ENCODE assay signal across 13 cellular contexts in the genomic region with DNA sequence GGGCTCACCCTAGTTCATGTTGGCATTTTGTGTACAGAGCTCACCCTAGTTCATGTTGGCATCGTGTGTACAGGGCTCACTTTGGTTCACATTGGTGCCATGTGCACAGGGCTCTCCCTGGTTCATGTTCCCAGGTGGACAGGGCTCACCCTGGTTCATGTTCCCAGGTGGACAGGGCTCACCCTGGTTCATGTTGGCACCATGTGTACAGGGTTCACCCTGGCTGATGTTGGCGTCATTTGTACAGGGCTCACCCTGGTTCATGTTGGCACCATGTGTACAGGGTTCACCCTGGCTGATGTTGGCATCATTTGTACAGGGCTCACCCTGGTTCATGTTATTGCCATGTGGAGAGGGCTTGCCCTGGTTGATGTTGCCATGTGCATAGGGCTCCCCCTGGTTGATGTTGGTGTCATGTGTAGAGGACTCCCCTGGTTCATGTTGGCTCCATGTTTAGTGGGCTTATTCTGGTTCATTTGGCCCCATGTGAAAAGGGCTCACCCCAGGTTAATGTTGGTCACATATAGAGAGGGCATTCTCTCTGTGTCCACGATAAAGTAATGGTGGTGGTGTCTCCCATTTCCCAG. TPM values are rescaled to one million over a fixed set of nuclear protein-coding genes. Genes with fewer than 3 reads are reported as not detected.
DNase-seq lines count a peak whose midpoint lies in the region; ATAC-seq and TF ChIP-seq lines count a peak whose summit lies in the region.
"Had no signal": no experiment of that assay in that cellular context is flagged by ENCODE, and none has a peak within 500 bp of the region (broad histone marks: within the 10 kb centered on the region; RNA-seq: fewer than 3 reads in every experiment).

No MANE protein-coding gene starts in this region.

- DNase-seq in Calu3 (peak; percentile 21), right lobe of liver (peak in 1 of 3 donors; percentile 42), tibial artery (no peak), GDM1 (lab: John Stamatoyannopoulos, UW) (no peak), NCI-H187 (lab: John Stamatoyannopoulos, UW) (no peak)
- DNase-seq in activated effector memory CD4-positive, alpha-beta T cell treated with anti-CD3 and anti-CD28 coated beads, Interleukin-2, amount 50 U/mL, for 16 hours = peak; percentile 66
- DNase-seq: DMS79 treated with DMSO at 0.1 percent for 48 hours had no signal

- peak; percentile 33 to 56 (median 40) for ATAC-seq in right lobe of liver
- ATAC-seq in GM18498 (IDR thresholded peaks at IDR 0.05; ENCODE audit: unreplicated experiment) = no peak
- ATAC-seq: left lung had no signal

- H3K36me3 ChIP-seq in HEK293 (ENCODE audit: control insufficient read depth in 2 of 2, insufficient read depth in 1 of 2, low read length in 2 of 2) (no peaks in the 10 kb centered on the region), right lobe of liver (no peaks in the 10 kb centered on the region), tibial artery (peaks cover 0 to 6% (median 5%) of the 10 kb centered on the region in 3 donors)

- no peaks in the 10 kb centered on the region for H3K4me1 Mint-ChIP-seq in Calu3 (ENCODE audit: low read depth, unreplicated experiment)

- intact Hi-C loops in Calu3 (cut with micrococcal nuclease; ENCODE audit: unreplicated experiment) (no loop called here), right lobe of liver (cut with DNase I) (loop anchor here (10.0 kb wide), 3 partner anchors 51 to 241 kb away; a partner anchor contains a TSS), tibial artery (cut with DNase I; ENCODE audit: low total_unique reads) (no loop called here)

- no peaks in the 10 kb centered on the region for H3K4me1 ChIP-seq in HEK293 (ENCODE audit: control insufficient read depth, insufficient read depth, low read length)
- H3K4me1 ChIP-seq in right lobe of liver = peaks cover 0 to 13% (median 6%) of the 10 kb centered on the region in 4 donors
- no peaks in the 10 kb centered on the region for H3K4me1 ChIP-seq in tibial artery

- H3K27me3 ChIP-seq in right lobe of liver (no peaks in the 10 kb centered on the region), tibial artery (no peaks in the 10 kb centered on the region)
- H3K27me3 ChIP-seq: left lung had no signal

- no peaks in the 10 kb centered on the region for H3K36me3 Mint-ChIP-seq in Calu3 (ENCODE audit: insufficient read depth, unreplicated experiment)

- H3K9me3 ChIP-seq in HEK293 (ENCODE audit: control insufficient read depth, insufficient read depth, low read depth, low read length) = no peaks in the 10 kb centered on the region
- no peaks in the 10 kb centered on the region for H3K9me3 ChIP-seq in right lobe of liver
- no peaks in the 10 kb centered on the region for H3K9me3 ChIP-seq in tibial artery
- H3K9me3 ChIP-seq: left lung had no signal

- no peak overlapping the region for H3K27ac ChIP-seq in HEK293 (ENCODE audit: extremely low read depth, low read depth, low read length)
- H3K27ac ChIP-seq in right lobe of liver = peak overlapping the region in 1 of 3 donors; percentile 20
- no peak overlapping the region for H3K27ac ChIP-seq in tibial artery
- H3K27ac ChIP-seq: epithelial cell of prostate, left lung had no signal

- TF ChIP-seq CTCF in Calu3 (IDR thresholded peaks at IDR 0.05; ENCODE audit: unreplicated experiment) = no peak
- TF ChIP-seq CTCF in HEK293 (tag by site-specific recombination; IDR thresholded peaks at IDR 0.05) = peak; percentile 29; the same call in 1 of the 2 replicates
- TF ChIP-seq CTCF in right lobe of liver (IDR thresholded peaks at IDR 0.05) = peak in 3 of 4 donors; percentile 26 to 36 (median 29)
- TF ChIP-seq CTCF in tibial artery (IDR thresholded peaks at IDR 0.05) = no peak

- 0% methylated on average over 1 of the region's 3 CpGs for WGBS in right lobe of liver (ENCODE audit: insufficient coverage, low coverage, low lambda C conversion rate, missing lambda C conversion rate)

- H3K9me3 Mint-ChIP-seq in Calu3 (ENCODE audit: low read depth, unreplicated experiment) = no peaks in the 10 kb centered on the region
- H3K9me3 Mint-ChIP-seq: stimulated activated naive CD8-positive, alpha-beta T cell treated with anti-CD3 and anti-CD28 coated beads, Interleukin-15, Interleukin-2, amounts not matched to agents 100 ng/mL and 50 ng/mL, for 24 hours had no signal

- H3K4me3 Mint-ChIP-seq in Calu3 (ENCODE audit: low read depth, unreplicated experiment) = no peak overlapping the region
- H3K4me3 Mint-ChIP-seq: stimulated activated naive CD8-positive, alpha-beta T cell treated with anti-CD3 and anti-CD28 coated beads, Interleukin-15, Interleukin-2, amounts not matched to agents 100 ng/mL and 50 ng/mL, for 24 hours had no signal

- H3K27me3 Mint-ChIP-seq in Calu3 (ENCODE audit: unreplicated experiment) = peaks cover 84% of the 10 kb centered on the region
- H3K27me3 Mint-ChIP-seq: stimulated activated naive CD8-positive, alpha-beta T cell treated with anti-CD3 and anti-CD28 coated beads, Interleukin-15, Interleukin-2, amounts not matched to agents 100 ng/mL and 50 ng/mL, for 24 hours had no signal

- POLR2A ChIA-PET in HEK293 (lab: Yijun Ruan, JAX) = no interaction called here

- CTCF ChIA-PET in Calu3 (lab: Charles Lee) (no interaction called here), HEK293 (lab: Yijun Ruan, JAX) (interaction anchor here (0.5 to 2.1 kb wide), 6 partner anchors 84 to 319 kb away, joined by 3 to 6 read pairs (median 4); a partner anchor contains a TSS)

- no peak overlapping the region for H3K27ac Mint-ChIP-seq in Calu3 (ENCODE audit: unreplicated experiment)
- H3K27ac Mint-ChIP-seq: stimulated activated naive CD8-positive, alpha-beta T cell treated with anti-CD3 and anti-CD28 coated beads, Interleukin-15, Interleukin-2, amounts not matched to agents 100 ng/mL and 50 ng/mL, for 24 hours had no signal

- TF ChIP-seq POLR2A in right lobe of liver (IDR thresholded peaks at IDR 0.05) = no peak

- no TSS peak for BruUV-seq in Calu3 (replicated peaks; lab: Mats Ljungman, UMichigan)

- H3K4me3 ChIP-seq in HEK293 (ENCODE audit: low read depth, low read length) (no peak overlapping the region), right lobe of liver (no peak overlapping the region), tibial artery (no peak overlapping the region)
- H3K4me3 ChIP-seq: left lung, skin epidermis had no signal

TF ChIP-seq in HEK293, 187 proteins besides CTCF, POLR2A, EP300 and RAD21:
- TF ChIP-seq ZNF654 (tag by site-specific recombination; IDR thresholded peaks at IDR 0.05; ENCODE audit: low read depth) = peak; percentile 18
- no peak for TF ChIP-seq WT1 (tag by site-specific recombination; IDR thresholded peaks at IDR 0.05)
- TF ChIP-seq ZNF211 (tag by site-specific recombination; IDR thresholded peaks at IDR 0.05; ENCODE audit: low read depth) = no peak
- TF ChIP-seq HOXA7 (CRISPR knock-in tag; IDR thresholded peaks at IDR 0.05; ENCODE audit: borderline replicate concordance) = no peak
- TF ChIP-seq, protein P1, sequence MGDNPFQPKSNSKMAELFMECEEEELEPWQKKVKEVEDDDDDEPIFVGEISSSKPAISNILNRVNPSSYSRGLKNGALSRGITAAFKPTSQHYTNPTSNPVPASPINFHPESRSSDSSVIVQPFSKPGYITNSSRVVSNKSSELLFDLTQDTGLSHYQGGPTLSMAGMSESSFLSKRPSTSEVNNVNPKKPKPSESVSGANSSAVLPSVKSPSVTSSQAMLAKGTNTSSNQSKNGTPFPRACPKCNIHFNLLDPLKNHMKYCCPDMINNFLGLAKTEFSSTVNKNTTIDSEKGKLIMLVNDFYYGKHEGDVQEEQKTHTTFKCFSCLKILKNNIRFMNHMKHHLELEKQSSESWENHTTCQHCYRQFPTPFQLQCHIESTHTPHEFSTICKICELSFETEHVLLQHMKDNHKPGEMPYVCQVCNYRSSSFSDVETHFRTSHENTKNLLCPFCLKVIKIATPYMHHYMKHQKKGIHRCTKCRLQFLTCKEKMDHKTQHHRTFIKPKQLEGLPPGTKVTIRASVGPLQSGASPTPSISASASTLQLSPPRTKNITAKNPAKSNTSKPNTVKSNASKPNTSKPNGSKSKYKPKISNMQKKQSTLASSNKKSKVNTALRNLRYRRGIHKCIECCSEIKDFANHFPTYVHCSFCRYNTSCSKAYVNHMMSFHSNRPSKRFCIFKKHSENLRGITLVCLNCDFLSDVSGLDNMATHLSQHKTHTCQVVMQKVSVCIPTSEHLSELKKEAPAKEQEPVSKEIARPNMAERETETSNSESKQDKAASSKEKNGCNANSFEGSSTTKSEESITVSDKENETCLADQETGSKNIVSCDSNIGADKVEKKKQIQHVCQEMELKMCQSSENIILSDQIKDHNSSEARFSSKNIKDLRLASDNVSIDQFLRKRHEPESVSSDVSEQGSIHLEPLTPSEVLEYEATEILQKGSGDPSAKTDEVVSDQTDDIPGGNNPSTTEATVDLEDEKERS (tag by site-specific recombination; IDR thresholded peaks at IDR 0.05) = no peak
TF ChIP-seq in HEK293: peak in this region for 1.

RNA-seq across cellular contexts. Expression of a gene that starts 31.7 kb away (rescaled TPM):
- 33.5 and 41.5 TPM in 2 replicates for total RNA-seq in Calu3 (2022)
- total RNA-seq in right lobe of liver = 10 to 100 TPM; 10.8 to 18.6 (median 12.2) TPM

Comparison
In these comparisons a context has a peak if more than half of its experiments do, and no peak if none do; other contexts are left out.
1. DNase-seq: peak in Calu3 (single experiment) and activated effector memory CD4-positive, alpha-beta T cell treated with anti-CD3 and anti-CD28 coated beads, Interleukin-2, amount 50 U/mL, for 16 hours (single experiment); none in tibial artery (0 of 2), GDM1 (single experiment) and NCI-H187 (0 of 2).
2. CTCF ChIP-seq: peak in HEK293 (single experiment) and right lobe of liver (3 of 4); none in Calu3 (single experiment) and tibial artery (0 of 2).
3. intact Hi-C loops: an anchor here in right lobe of liver (10.0 kb wide); none called in Calu3 and tibial artery.